In genomic region chr2:37566517-37566961, GRCh38 we compare ENCODE assay signal across 16 cellular contexts.
A peak's percentile ranks its signal among the peaks of the same experiment; 100 is the strongest.
DNase-seq lines count a peak whose midpoint lies in the region; ATAC-seq, FAIRE-seq and TF ChIP-seq lines count a peak whose summit lies in the region.
"Had no signal": no experiment of that assay in that cellular context is flagged by ENCODE, and none has a peak within 500 bp of the region (broad histone marks: within the 10 kb centered on the region; RNA-seq: fewer than 3 reads in every experiment).

No MANE protein-coding gene starts in this region.

- no peak for FAIRE-seq in RCC 7860 (lab: Jason Lieb, UNC)
- no peak for FAIRE-seq in GM12892 (lab: Jason Lieb, UNC)
- FAIRE-seq: G401.6 had no signal

- H3K4me1 ChIP-seq in BE2C: peaks cover 75% of the 10 kb centered on the region
- peaks cover 21% of the 10 kb centered on the region for H3K4me1 ChIP-seq in muscle layer of colon (ENCODE audit: insufficient read depth, low read length)

- H3K9ac ChIP-seq in muscle layer of colon (ENCODE audit: low read length): no peak overlapping the region
- H3K9ac ChIP-seq: BLaER1 treated with 17β-estradiol and CSF1 and Interleukin-3, amounts not matched to agents 10 nM and 100 nM had no signal

- TF ChIP-seq POLR2A in GM12892 (IDR thresholded peaks at IDR 0.05; ENCODE audit: low read depth, low read length): no peak

- H3K9me3 ChIP-seq in BE2C: no peaks in the 10 kb centered on the region; the same call in 1 of the 2 replicates
- H3K9me3 ChIP-seq in muscle layer of colon (ENCODE audit: low read length): no peaks in the 10 kb centered on the region
- H3K9me3 ChIP-seq: BLaER1 treated with 17β-estradiol and CSF1 and Interleukin-3, amounts not matched to agents 10 nM and 100 nM; heart right ventricle; ovary had no signal

- ATAC-seq in HG02970 (IDR thresholded peaks at IDR 0.05; ENCODE audit: low FRiP score, unreplicated experiment) (no peak), GM18520 (IDR thresholded peaks at IDR 0.05; ENCODE audit: unreplicated experiment) (no peak)
- ATAC-seq: activated CD8-positive, alpha-beta T cell treated with anti-CD3 and anti-CD28 coated beads, Interleukin-2, amount 10 ng/mL, durations not matched to agents 7 days and 5 days had no signal

- H3K36me3 ChIP-seq in BE2C: no peaks in the 10 kb centered on the region
- H3K36me3 ChIP-seq in muscle layer of colon (ENCODE audit: insufficient read depth, low read length): no peaks in the 10 kb centered on the region
- H3K36me3 ChIP-seq: BLaER1 treated with 17β-estradiol and CSF1 and Interleukin-3, amounts not matched to agents 10 nM and 100 nM; heart right ventricle; ovary had no signal

- H3K27ac ChIP-seq in muscle layer of colon (ENCODE audit: low read depth, low read length): peak overlapping the region; percentile 28
- H3K27ac ChIP-seq: ovary had no signal

- H3K4me3 ChIP-seq in BE2C (ENCODE audit: low read depth, low read length): no peak overlapping the region
- no peak overlapping the region for H3K4me3 ChIP-seq in muscle layer of colon (ENCODE audit: low read depth in 1 of 2, low read length in 2 of 2)
- H3K4me3 ChIP-seq: BLaER1 treated with 17β-estradiol and CSF1 and Interleukin-3, amounts not matched to agents 10 nM and 100 nM; heart right ventricle; lung; ovary had no signal

- TF ChIP-seq CTCF in BE2C (IDR thresholded peaks at IDR 0.05; ENCODE audit: low read depth, low read length): no peak

- DNase-seq in BE2C (peak; percentile 48), RCC 7860 (ENCODE audit: low spot score) (peak; percentile 54), dedifferentiated amniotic fluid mesenchymal stem cell (ENCODE audit: extremely low spot score) (peak; percentile 60), glomerular visceral epithelial cell (ENCODE audit: extremely low spot score) (no peak), GM12892 (ENCODE audit: insufficient read length) (no peak)
- DNase-seq: activated CD8-positive, alpha-beta T cell treated with anti-CD3 and anti-CD28 coated beads, Interleukin-2, amount 10 ng/mL, durations not matched to agents 7 days and 5 days; heart right ventricle; NCI-H2171; ovary; stimulated activated CD4-positive, alpha-beta T cell treated with anti-CD3 and anti-CD28 coated beads, Interleukin-2, amount 100 ng/mL, for 24 hours had no signal

- no peaks in the 10 kb centered on the region for H3K27me3 ChIP-seq in BE2C
- H3K27me3 ChIP-seq in muscle layer of colon (ENCODE audit: control insufficient read depth in 1 of 2, insufficient read depth in 2 of 2, low read length in 2 of 2): no peaks in the 10 kb centered on the region
- H3K27me3 ChIP-seq: BLaER1 treated with 17β-estradiol and CSF1 and Interleukin-3, amounts not matched to agents 10 nM and 100 nM; heart right ventricle; ovary had no signal

Comparison
In these comparisons a context has a peak if more than half of its experiments do, and no peak if none do; other contexts are left out.
1. DNase-seq: peak in BE2C (single experiment), RCC 7860 (single experiment) and dedifferentiated amniotic fluid mesenchymal stem cell (single experiment); none in glomerular visceral epithelial cell (single experiment) and GM12892 (single experiment).